In genomic region chr1:46281021-46281420, GRCh38 we compare ENCODE assay signal across 2 cellular contexts.
TF ChIP-seq lines count a peak whose summit lies in the region.

No MANE protein-coding gene starts in this region.

TF ChIP-seq in GM23338, 12 proteins besides CTCF, POLR2A, EP300 and RAD21:
- TF ChIP-seq ZNF331 (CRISPR knock-in tag; IDR thresholded peaks at IDR 0.05; ENCODE audit: low read depth) (no peak), POLR2AphosphoS5 (IDR thresholded peaks at IDR 0.05; ENCODE audit: low read depth) (peak; percentile 43; the same call in 1 of the 2 replicates)
TF ChIP-seq in GM23338: peak in this region for 1.

TF ChIP-seq in K562, 482 proteins besides CTCF, POLR2A, EP300 and RAD21:
- TF ChIP-seq MYNN (IDR thresholded peaks at IDR 0.05) (0 out of 2 replicates have a peak, but pooled peaks have one; percentile 8), MYNN (CRISPR knock-in tag; IDR thresholded peaks at IDR 0.05) (no peak), NR1H2 (CRISPR knock-in tag; IDR thresholded peaks at IDR 0.05) (no peak), HDGF (IDR thresholded peaks at IDR 0.05) (no peak), WHSC1 (IDR thresholded peaks at IDR 0.05; ENCODE audit: low read length) (peak; percentile 52), ADNP (tag; IDR thresholded peaks at IDR 0.05) (no peak), HNRNPL (IDR thresholded peaks at IDR 0.05; ENCODE audit: low read depth, low read length) (no peak), ZKSCAN1 (IDR thresholded peaks at IDR 0.05; ENCODE audit: low read depth, low read length) (no peak), ZNF586 (CRISPR knock-in tag; conservative IDR thresholded peaks at IDR 0.05) (no peak), HMG20B (CRISPR knock-in tag; IDR thresholded peaks at IDR 0.05) (no peak), SREBF1 (IDR thresholded peaks at IDR 0.05; ENCODE audit: borderline replicate concordance, low read depth, low read length) (no peak), RBBP5 (IDR thresholded peaks at IDR 0.05; ENCODE audit: borderline replicate concordance, insufficient read depth, low read length, poor library complexity, severe bottlenecking) (peak; percentile 17), POLR2AphosphoS2 (IDR thresholded peaks at IDR 0.05; ENCODE audit: low read length) (peak; percentile 63; the same call in 1 of the 2 replicates), CSDE1 (IDR thresholded peaks at IDR 0.05) (no peak), SUPT5H (IDR thresholded peaks at IDR 0.05) (peak; percentile 69), KLF10 (CRISPR knock-in tag; IDR thresholded peaks at IDR 0.05) (no peak), RHOXF2B (CRISPR knock-in tag; conservative IDR thresholded peaks at IDR 0.05) (no peak), RBFOX2 (IDR thresholded peaks at IDR 0.05; ENCODE audit: low read depth, low read length) (peak; percentile 50; the same call in 1 of the 2 replicates), ZBED1 (IDR thresholded peaks at IDR 0.05) (0 out of 2 replicates have a peak, but pooled peaks have one; percentile 33), XRCC3 (IDR thresholded peaks at IDR 0.05) (no peak), PML (IDR thresholded peaks at IDR 0.05; ENCODE audit: low read length) (0 out of 2 replicates have a peak, but pooled peaks have one; percentile 35), ZNF263 (CRISPR knock-in tag; IDR thresholded peaks at IDR 0.05; ENCODE audit: borderline replicate concordance) (no peak), MAFK (IDR thresholded peaks at IDR 0.05; ENCODE audit: low read length) (no peak), SRSF1 (IDR thresholded peaks at IDR 0.05; ENCODE audit: low read depth, low read length) (no peak), ZEB2 (IDR thresholded peaks at IDR 0.05) (no peak), POLR2G (IDR thresholded peaks at IDR 0.05; ENCODE audit: low read depth, low read length) (peak; percentile 76), ZNF785 (CRISPR knock-in tag; IDR thresholded peaks at IDR 0.05) (no peak), FIP1L1 (IDR thresholded peaks at IDR 0.05; ENCODE audit: low read depth, low read length, poor library complexity, severe bottlenecking) (no peak), NCOA6 (IDR thresholded peaks at IDR 0.05) (no peak), SMAD3 (CRISPR knock-in tag; conservative IDR thresholded peaks at IDR 0.05) (no peak)
- TF ChIP-seq, protein P1, sequence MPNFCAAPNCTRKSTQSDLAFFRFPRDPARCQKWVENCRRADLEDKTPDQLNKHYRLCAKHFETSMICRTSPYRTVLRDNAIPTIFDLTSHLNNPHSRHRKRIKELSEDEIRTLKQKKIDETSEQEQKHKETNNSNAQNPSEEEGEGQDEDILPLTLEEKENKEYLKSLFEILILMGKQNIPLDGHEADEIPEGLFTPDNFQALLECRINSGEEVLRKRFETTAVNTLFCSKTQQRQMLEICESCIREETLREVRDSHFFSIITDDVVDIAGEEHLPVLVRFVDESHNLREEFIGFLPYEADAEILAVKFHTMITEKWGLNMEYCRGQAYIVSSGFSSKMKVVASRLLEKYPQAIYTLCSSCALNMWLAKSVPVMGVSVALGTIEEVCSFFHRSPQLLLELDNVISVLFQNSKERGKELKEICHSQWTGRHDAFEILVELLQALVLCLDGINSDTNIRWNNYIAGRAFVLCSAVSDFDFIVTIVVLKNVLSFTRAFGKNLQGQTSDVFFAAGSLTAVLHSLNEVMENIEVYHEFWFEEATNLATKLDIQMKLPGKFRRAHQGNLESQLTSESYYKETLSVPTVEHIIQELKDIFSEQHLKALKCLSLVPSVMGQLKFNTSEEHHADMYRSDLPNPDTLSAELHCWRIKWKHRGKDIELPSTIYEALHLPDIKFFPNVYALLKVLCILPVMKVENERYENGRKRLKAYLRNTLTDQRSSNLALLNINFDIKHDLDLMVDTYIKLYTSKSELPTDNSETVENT (CRISPR knock-in tag; IDR thresholded peaks at IDR 0.05) = 0 out of 2 replicates have a peak, but pooled peaks have one; percentile 1
- TF ChIP-seq, protein P2, sequence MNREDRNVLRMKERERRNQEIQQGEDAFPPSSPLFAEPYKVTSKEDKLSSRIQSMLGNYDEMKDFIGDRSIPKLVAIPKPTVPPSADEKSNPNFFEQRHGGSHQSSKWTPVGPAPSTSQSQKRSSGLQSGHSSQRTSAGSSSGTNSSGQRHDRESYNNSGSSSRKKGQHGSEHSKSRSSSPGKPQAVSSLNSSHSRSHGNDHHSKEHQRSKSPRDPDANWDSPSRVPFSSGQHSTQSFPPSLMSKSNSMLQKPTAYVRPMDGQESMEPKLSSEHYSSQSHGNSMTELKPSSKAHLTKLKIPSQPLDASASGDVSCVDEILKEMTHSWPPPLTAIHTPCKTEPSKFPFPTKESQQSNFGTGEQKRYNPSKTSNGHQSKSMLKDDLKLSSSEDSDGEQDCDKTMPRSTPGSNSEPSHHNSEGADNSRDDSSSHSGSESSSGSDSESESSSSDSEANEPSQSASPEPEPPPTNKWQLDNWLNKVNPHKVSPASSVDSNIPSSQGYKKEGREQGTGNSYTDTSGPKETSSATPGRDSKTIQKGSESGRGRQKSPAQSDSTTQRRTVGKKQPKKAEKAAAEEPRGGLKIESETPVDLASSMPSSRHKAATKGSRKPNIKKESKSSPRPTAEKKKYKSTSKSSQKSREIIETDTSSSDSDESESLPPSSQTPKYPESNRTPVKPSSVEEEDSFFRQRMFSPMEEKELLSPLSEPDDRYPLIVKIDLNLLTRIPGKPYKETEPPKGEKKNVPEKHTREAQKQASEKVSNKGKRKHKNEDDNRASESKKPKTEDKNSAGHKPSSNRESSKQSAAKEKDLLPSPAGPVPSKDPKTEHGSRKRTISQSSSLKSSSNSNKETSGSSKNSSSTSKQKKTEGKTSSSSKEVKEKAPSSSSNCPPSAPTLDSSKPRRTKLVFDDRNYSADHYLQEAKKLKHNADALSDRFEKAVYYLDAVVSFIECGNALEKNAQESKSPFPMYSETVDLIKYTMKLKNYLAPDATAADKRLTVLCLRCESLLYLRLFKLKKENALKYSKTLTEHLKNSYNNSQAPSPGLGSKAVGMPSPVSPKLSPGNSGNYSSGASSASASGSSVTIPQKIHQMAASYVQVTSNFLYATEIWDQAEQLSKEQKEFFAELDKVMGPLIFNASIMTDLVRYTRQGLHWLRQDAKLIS (CRISPR knock-in tag; IDR thresholded peaks at IDR 0.05) = no peak
- TF ChIP-seq, protein P3, sequence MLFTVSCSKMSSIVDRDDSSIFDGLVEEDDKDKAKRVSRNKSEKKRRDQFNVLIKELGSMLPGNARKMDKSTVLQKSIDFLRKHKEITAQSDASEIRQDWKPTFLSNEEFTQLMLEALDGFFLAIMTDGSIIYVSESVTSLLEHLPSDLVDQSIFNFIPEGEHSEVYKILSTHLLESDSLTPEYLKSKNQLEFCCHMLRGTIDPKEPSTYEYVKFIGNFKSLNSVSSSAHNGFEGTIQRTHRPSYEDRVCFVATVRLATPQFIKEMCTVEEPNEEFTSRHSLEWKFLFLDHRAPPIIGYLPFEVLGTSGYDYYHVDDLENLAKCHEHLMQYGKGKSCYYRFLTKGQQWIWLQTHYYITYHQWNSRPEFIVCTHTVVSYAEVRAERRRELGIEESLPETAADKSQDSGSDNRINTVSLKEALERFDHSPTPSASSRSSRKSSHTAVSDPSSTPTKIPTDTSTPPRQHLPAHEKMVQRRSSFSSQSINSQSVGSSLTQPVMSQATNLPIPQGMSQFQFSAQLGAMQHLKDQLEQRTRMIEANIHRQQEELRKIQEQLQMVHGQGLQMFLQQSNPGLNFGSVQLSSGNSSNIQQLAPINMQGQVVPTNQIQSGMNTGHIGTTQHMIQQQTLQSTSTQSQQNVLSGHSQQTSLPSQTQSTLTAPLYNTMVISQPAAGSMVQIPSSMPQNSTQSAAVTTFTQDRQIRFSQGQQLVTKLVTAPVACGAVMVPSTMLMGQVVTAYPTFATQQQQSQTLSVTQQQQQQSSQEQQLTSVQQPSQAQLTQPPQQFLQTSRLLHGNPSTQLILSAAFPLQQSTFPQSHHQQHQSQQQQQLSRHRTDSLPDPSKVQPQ (CRISPR knock-in tag; IDR thresholded peaks at IDR 0.05; ENCODE audit: borderline replicate concordance) = no peak
- TF ChIP-seq, protein P4, sequence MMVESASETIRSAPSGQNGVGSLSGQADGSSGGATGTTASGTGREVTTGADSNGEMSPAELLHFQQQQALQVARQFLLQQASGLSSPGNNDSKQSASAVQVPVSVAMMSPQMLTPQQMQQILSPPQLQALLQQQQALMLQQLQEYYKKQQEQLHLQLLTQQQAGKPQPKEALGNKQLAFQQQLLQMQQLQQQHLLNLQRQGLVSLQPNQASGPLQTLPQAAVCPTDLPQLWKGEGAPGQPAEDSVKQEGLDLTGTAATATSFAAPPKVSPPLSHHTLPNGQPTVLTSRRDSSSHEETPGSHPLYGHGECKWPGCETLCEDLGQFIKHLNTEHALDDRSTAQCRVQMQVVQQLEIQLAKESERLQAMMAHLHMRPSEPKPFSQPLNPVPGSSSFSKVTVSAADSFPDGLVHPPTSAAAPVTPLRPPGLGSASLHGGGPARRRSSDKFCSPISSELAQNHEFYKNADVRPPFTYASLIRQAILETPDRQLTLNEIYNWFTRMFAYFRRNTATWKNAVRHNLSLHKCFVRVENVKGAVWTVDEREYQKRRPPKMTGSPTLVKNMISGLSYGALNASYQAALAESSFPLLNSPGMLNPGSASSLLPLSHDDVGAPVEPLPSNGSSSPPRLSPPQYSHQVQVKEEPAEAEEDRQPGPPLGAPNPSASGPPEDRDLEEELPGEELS (CRISPR knock-in tag; IDR thresholded peaks at IDR 0.05; ENCODE audit: borderline replicate concordance) = no peak
